Comparison of ENCODE assay signal across 8 cellular contexts in the genomic region with DNA sequence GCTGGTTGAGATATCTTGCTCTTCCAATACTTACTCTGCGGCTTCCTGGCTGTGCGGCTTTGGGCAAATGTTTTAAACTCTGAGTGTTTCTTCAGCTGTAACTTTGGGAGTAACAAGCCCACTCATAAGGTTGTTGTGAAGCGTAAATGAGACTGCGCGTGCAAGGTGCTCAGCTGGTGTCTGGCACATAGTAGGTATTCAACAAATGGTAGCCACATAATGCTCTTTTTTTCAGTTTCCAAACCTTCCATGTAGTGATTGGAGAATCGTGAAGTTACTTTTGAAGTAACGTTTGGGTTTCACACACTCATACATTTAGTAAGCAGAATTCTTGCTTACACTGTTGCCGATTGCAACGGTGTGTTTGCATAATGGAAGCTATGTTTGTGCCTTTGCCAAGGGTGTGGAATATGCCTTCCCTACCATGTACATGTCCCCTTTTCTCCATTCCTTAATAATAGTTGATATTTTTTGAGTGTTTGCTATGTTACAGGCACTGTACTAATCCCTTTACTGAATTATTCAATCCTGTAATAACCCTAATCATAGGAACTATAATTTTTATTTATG. TPM values are rescaled to one million over a fixed set of nuclear protein-coding genes. Genes with fewer than 3 reads are reported as not detected.
A peak's percentile ranks its signal among the peaks of the same experiment; 100 is the strongest.
DNase-seq lines count a peak whose midpoint lies in the region; ATAC-seq and TF ChIP-seq lines count a peak whose summit lies in the region.

No MANE protein-coding gene starts in this region.

- H3K4me3 ChIP-seq in MG63 (peak overlapping the region; percentile 79), duodenal mucosa (ENCODE audit: low read depth in 1 of 2, low read length in 2 of 2) (peak overlapping the region; percentile 89 to 95)

- peak overlapping the region; percentile 85 to 91 for H3K27ac Mint-ChIP-seq in natural killer cell treated with Interleukin-12 subunit alpha and Interleukin-12 subunit beta and Interleukin-15 and Interleukin-18, amount 100 ng/mL, for 72 hours

- H3K36me3 Mint-ChIP-seq in natural killer cell treated with Interleukin-12 subunit alpha and Interleukin-12 subunit beta and Interleukin-15 and Interleukin-18, amount 100 ng/mL, for 72 hours, result no peaks in the 10 kb centered on the region

- no peak for DNase-seq in MG63
- no peak for DNase-seq in natural killer cell treated with Interleukin-12 subunit alpha and Interleukin-12 subunit beta and Interleukin-15 and Interleukin-18, amount 100 ng/mL, for 72 hours (ENCODE audit: low spot score)
- no peak for DNase-seq in cerebellar cortex (ENCODE audit: low spot score)
- DNase-seq in occipital lobe (lab: John Stamatoyannopoulos, UW), result no peak

- no peak for ATAC-seq in natural killer cell treated with Interleukin-12 subunit alpha and Interleukin-12 subunit beta and Interleukin-15 and Interleukin-18, amount 100 ng/mL, for 72 hours
- ATAC-seq in HG02588 (IDR thresholded peaks at IDR 0.05; ENCODE audit: unreplicated experiment) (no peak), GM18858 (IDR thresholded peaks at IDR 0.05; ENCODE audit: unreplicated experiment) (no peak)

- peak overlapping the region; percentile 86 to 89 for H3K9ac ChIP-seq in duodenal mucosa (ENCODE audit: low read depth in 1 of 2, low read length in 2 of 2)

- H3K9me3 ChIP-seq in MG63 (no peaks in the 10 kb centered on the region), duodenal mucosa (ENCODE audit: control insufficient read depth in 1 of 2, low read length in 2 of 2) (no peaks in the 10 kb centered on the region)

- H3K4me1 Mint-ChIP-seq in natural killer cell treated with Interleukin-12 subunit alpha and Interleukin-12 subunit beta and Interleukin-15 and Interleukin-18, amount 100 ng/mL, for 72 hours (ENCODE audit: low read depth in 2 of 2), result peaks cover 16 to 28% of the 10 kb centered on the region in 2 donors

- no peak; the same call in 1 of the 2 replicates for TF ChIP-seq CTCF in C4-2B (conservative IDR thresholded peaks at IDR 0.05)

- H3K27me3 ChIP-seq in MG63, result no peaks in the 10 kb centered on the region
- no peaks in the 10 kb centered on the region for H3K27me3 ChIP-seq in duodenal mucosa (ENCODE audit: control insufficient read depth in 1 of 2, insufficient read depth in 2 of 2, low read length in 2 of 2)

- H3K36me3 ChIP-seq in MG63, result no peaks in the 10 kb centered on the region
- H3K36me3 ChIP-seq in duodenal mucosa (ENCODE audit: control insufficient read depth in 1 of 2, insufficient read depth in 2 of 2, low read length in 2 of 2), result no peaks in the 10 kb centered on the region

- peaks cover 12 to 17% of the 10 kb centered on the region in 2 donors for H3K4me1 ChIP-seq in duodenal mucosa (ENCODE audit: control insufficient read depth in 1 of 2, insufficient read depth in 2 of 2, low read length in 2 of 2)

- H3K4me3 Mint-ChIP-seq in natural killer cell treated with Interleukin-12 subunit alpha and Interleukin-12 subunit beta and Interleukin-15 and Interleukin-18, amount 100 ng/mL, for 72 hours, result peak overlapping the region; percentile 99

- no peaks in the 10 kb centered on the region for H3K27me3 Mint-ChIP-seq in natural killer cell treated with Interleukin-12 subunit alpha and Interleukin-12 subunit beta and Interleukin-15 and Interleukin-18, amount 100 ng/mL, for 72 hours

- peak overlapping the region; percentile 87 for H3K27ac ChIP-seq in C4-2B
- peak overlapping the region; percentile 93 for H3K27ac ChIP-seq in duodenal mucosa (ENCODE audit: low read depth, low read length)

- H3K9me3 Mint-ChIP-seq in natural killer cell treated with Interleukin-12 subunit alpha and Interleukin-12 subunit beta and Interleukin-15 and Interleukin-18, amount 100 ng/mL, for 72 hours, result no peaks in the 10 kb centered on the region

RNA-seq across cellular contexts. Expression of a gene that starts 0.8 kb away (rescaled TPM):
- 16.5 and 19.7 TPM in 2 replicates for total RNA-seq in MG63 (2014; rRNA removed; shearing (Covaris generic); ENCODE audit: low replicate concordance)
- 10 to 100 TPM; 22.2 to 23.8 TPM for total RNA-seq in natural killer cell treated with Interleukin-12 subunit alpha and Interleukin-12 subunit beta and Interleukin-15 and Interleukin-18, amount 100 ng/mL, for 72 hours
- 10.9 TPM for total RNA-seq in occipital lobe
